1 cellular context compared by ENCODE assay signal in genomic region chr2:233854241-233854981, GRCh38.
TF ChIP-seq lines count a peak whose summit lies in the region.

Gene HJURP (minus strand): TSS chr2:233854535. CDS start chr2:233854500, 35 bp downstream.

TF ChIP-seq in K562, 482 proteins besides CTCF, POLR2A, EP300 and RAD21 (continued from another document and continues in another):
- TF ChIP-seq JUND (IDR thresholded peaks at IDR 0.05; ENCODE audit: borderline replicate concordance, low read depth, low read length) (peak; percentile 79), JUND (tag; IDR thresholded peaks at IDR 0.05; ENCODE audit: borderline replicate concordance, low read depth, low read length) (peak; percentile 72; the same call in 1 of the 3 replicates), THRAP3 (IDR thresholded peaks at IDR 0.05; ENCODE audit: borderline replicate concordance) (no peak), DMBX1 (CRISPR knock-in tag; IDR thresholded peaks at IDR 0.05; ENCODE audit: borderline replicate concordance) (no peak), AFF1 (IDR thresholded peaks at IDR 0.05; ENCODE audit: low read depth in 1 of 2, partially characterized antibody in 2 of 2) (no peak), ZNF609 (CRISPR knock-in tag; IDR thresholded peaks at IDR 0.05; ENCODE audit: borderline replicate concordance) (no peak), ZNF395 (CRISPR knock-in tag; IDR thresholded peaks at IDR 0.05) (0 out of 2 replicates have a peak, but pooled peaks have one; percentile 21), RHOXF2B (CRISPR knock-in tag; conservative IDR thresholded peaks at IDR 0.05) (no peak), ZBED1 (IDR thresholded peaks at IDR 0.05) (no peak), TSC22D4 (tag; IDR thresholded peaks at IDR 0.05) (no peak), ARNT (IDR thresholded peaks at IDR 0.05) (0 out of 4 replicates have a peak, but pooled peaks of 1 of the 2 experiments have one; percentile 32), ZBTB34 (CRISPR knock-in tag; IDR thresholded peaks at IDR 0.05) (no peak), RFX1 (IDR thresholded peaks at IDR 0.05) (no peak), GABPA (tag; conservative IDR thresholded peaks at IDR 0.05; ENCODE audit: low read depth) (peak; percentile 88), KDM2B (CRISPR knock-in tag; IDR thresholded peaks at IDR 0.05) (no peak), ZNF444 (CRISPR knock-in tag; IDR thresholded peaks at IDR 0.05) (no peak), ZNF212 (CRISPR knock-in tag; IDR thresholded peaks at IDR 0.05) (no peak), SMAD3 (CRISPR knock-in tag; conservative IDR thresholded peaks at IDR 0.05) (no peak), NFE2L1 (tag; IDR thresholded peaks at IDR 0.05; ENCODE audit: borderline replicate concordance, low read depth) (no peak), ZNF436 (CRISPR knock-in tag; IDR thresholded peaks at IDR 0.05) (no peak), TSHZ1 (CRISPR knock-in tag; IDR thresholded peaks at IDR 0.05) (no peak), RFX5 (IDR thresholded peaks at IDR 0.05; ENCODE audit: low read depth, low read length) (no peak), BCL6 (CRISPR knock-in tag; IDR thresholded peaks at IDR 0.05) (no peak), PHB2 (IDR thresholded peaks at IDR 0.05; ENCODE audit: low read depth) (no peak), PHF20 (IDR thresholded peaks at IDR 0.05; ENCODE audit: partially characterized antibody) (peak; percentile 5), GTF2A2 (tag; IDR thresholded peaks at IDR 0.05) (no peak), PURB (CRISPR knock-in tag; IDR thresholded peaks at IDR 0.05; ENCODE audit: low read depth) (no peak), ZNF431 (CRISPR knock-in tag; IDR thresholded peaks at IDR 0.05) (no peak), MGA (IDR thresholded peaks at IDR 0.05) (peak; percentile 83), CBFB (CRISPR knock-in tag; IDR thresholded peaks at IDR 0.05) (no peak)
